ENCODE assay signal across 16 cellular contexts in genomic region chr7:29723599-29723998, GRCh38.
A peak's percentile ranks its signal among the peaks of the same experiment; 100 is the strongest.
DNase-seq lines count a peak whose midpoint lies in the region; TF ChIP-seq lines count a peak whose summit lies in the region.
"Had no signal": no experiment of that assay in that cellular context is flagged by ENCODE, and none has a peak within 500 bp of the region (broad histone marks: within the 10 kb centered on the region; RNA-seq: fewer than 3 reads in every experiment).

No MANE protein-coding gene starts in this region.

- no peaks in the 10 kb centered on the region for H3K79me1 ChIP-seq in mesenchymal stem cell (replicated peaks; ENCODE audit: low read length, poor library complexity, severe bottlenecking)

- H4K91ac ChIP-seq in mesenchymal stem cell (ENCODE audit: low read length) = peak overlapping the region; percentile 94

- peak overlapping the region; percentile 64 for H2AK5ac ChIP-seq in mesenchymal stem cell (ENCODE audit: low read length, severe bottlenecking)

- H3K79me2 ChIP-seq in ACC112 (ENCODE audit: control insufficient read depth, insufficient read depth, low read length, unreplicated experiment) = no peaks in the 10 kb centered on the region

- H2BK15ac ChIP-seq in mesenchymal stem cell (ENCODE audit: low read depth, poor library complexity, severe bottlenecking) = no peak overlapping the region

- peak overlapping the region; percentile 59 for H3K4me2 ChIP-seq in mesenchymal stem cell (ENCODE audit: low read length, poor library complexity, severe bottlenecking)

- H3K4ac ChIP-seq in mesenchymal stem cell (ENCODE audit: low read depth in 1 of 2, low read length in 2 of 2) = no peak overlapping the region

- no peak for TF ChIP-seq CTCF in choroid plexus epithelial cell (conservative IDR thresholded peaks at IDR 0.05; ENCODE audit: low read depth, low read length)
- TF ChIP-seq CTCF in uterus (IDR thresholded peaks at IDR 0.05) = no peak

- H3K4me3 ChIP-seq in ACC112 (ENCODE audit: low read depth, low read length) (peak overlapping the region; percentile 54; the same call in 1 of the 2 replicates), choroid plexus epithelial cell (ENCODE audit: low read depth, low read length) (no peak overlapping the region), mesenchymal stem cell (ENCODE audit: insufficient read depth in 1 of 2, low read depth in 1 of 2, low read length in 2 of 2) (peak overlapping the region in 1 of 2 experiments; percentile 47), uterus (no peak overlapping the region)
- H3K4me3 ChIP-seq: skin epidermis, tibial artery had no signal

- intact Hi-C loops in uterus (cut with DNase I; ENCODE audit: low total_unique reads) = no loop called here

- H4K8ac ChIP-seq in mesenchymal stem cell (ENCODE audit: low read length) = peak overlapping the region; percentile 19

- H3K36me3 ChIP-seq in ACC112 (ENCODE audit: insufficient read depth, low read length) = no peaks in the 10 kb centered on the region
- H3K36me3 ChIP-seq in mesenchymal stem cell (ENCODE audit: control insufficient read depth in 1 of 2, insufficient read depth in 2 of 2, low read depth in 1 of 2, low read length in 2 of 2) = no peaks in the 10 kb centered on the region
- no peaks in the 10 kb centered on the region for H3K36me3 ChIP-seq in uterus
- H3K36me3 ChIP-seq: tibial artery had no signal

- H3K27ac ChIP-seq in ACC112 (ENCODE audit: low read depth, low read length) = 0 out of 2 replicates have a peak overlapping the region, but pooled peaks have one; percentile 19
- H3K27ac ChIP-seq in mesenchymal stem cell (ENCODE audit: low read length, poor library complexity, severe bottlenecking) = peak overlapping the region; percentile 94
- no peak overlapping the region for H3K27ac ChIP-seq in uterus
- H3K27ac ChIP-seq: HL-60, skin epidermis, tibial artery had no signal

- H3K27me3 ChIP-seq in ACC112 (ENCODE audit: insufficient read depth, low read length) (no peaks in the 10 kb centered on the region), mesenchymal stem cell (ENCODE audit: control insufficient read depth in 1 of 2, insufficient read depth in 1 of 2, low read length in 2 of 2) (no peaks in the 10 kb centered on the region), uterus (no peaks in the 10 kb centered on the region)
- H3K27me3 ChIP-seq: tibial artery had no signal

- peak overlapping the region; percentile 72 for H2AFZ ChIP-seq in ACC112 (ENCODE audit: low read length, unreplicated experiment)
- H2AFZ ChIP-seq in mesenchymal stem cell (ENCODE audit: low read depth, low read length) = peak overlapping the region; percentile 1

- H3K18ac ChIP-seq in mesenchymal stem cell (ENCODE audit: low read depth in 1 of 2, low read length in 2 of 2) = peak overlapping the region; percentile 71 to 89

- 31% methylated on average over 5 of the region's 5 CpGs for WGBS in mesenchymal stem cell

- H3K4me1 ChIP-seq in ACC112 (ENCODE audit: control insufficient read depth, insufficient read depth, low read length, unreplicated experiment) = peaks cover 13% of the 10 kb centered on the region
- peaks cover 5% of the 10 kb centered on the region for H3K4me1 ChIP-seq in mesenchymal stem cell (ENCODE audit: control insufficient read depth, insufficient read depth, low read depth, low read length)
- H3K4me1 ChIP-seq in uterus = no peaks in the 10 kb centered on the region
- H3K4me1 ChIP-seq: tibial artery had no signal

- H3K23ac ChIP-seq in mesenchymal stem cell (ENCODE audit: low read length in 2 of 2) = peak overlapping the region in 1 of 2 experiments; percentile 48

- peak overlapping the region; percentile 37 to 97 for H2BK12ac ChIP-seq in mesenchymal stem cell (ENCODE audit: low read length in 2 of 2)

- H2BK5ac ChIP-seq in mesenchymal stem cell (ENCODE audit: low read depth, low read length, poor library complexity, severe bottlenecking) = peak overlapping the region; percentile 61

- peak overlapping the region; percentile 3 for H3K9ac ChIP-seq in mesenchymal stem cell (ENCODE audit: low read length)

- no peak for TF ChIP-seq POLR2A in uterus (IDR thresholded peaks at IDR 0.05)

- H3K14ac ChIP-seq in mesenchymal stem cell (ENCODE audit: low read length in 2 of 2) = no peak overlapping the region

- H2BK120ac ChIP-seq in mesenchymal stem cell (ENCODE audit: low read depth, low read length) = no peak overlapping the region

- DNase-seq in LHCN-M2 (ENCODE audit: low read depth) = peak; percentile 41
- peak; percentile 61 for DNase-seq in choroid plexus epithelial cell (ENCODE audit: low read depth)
- DNase-seq in mesenchymal stem cell = peak; percentile 72
- no peak for DNase-seq in uterus
- DNase-seq in middle frontal gyrus (ENCODE audit: extremely low spot score, low spot score) = no peak
- no peak for DNase-seq in NOMO-1 treated with dmso at 0.1 percent for 144 hours (lab: John Stamatoyannopoulos, UW; ENCODE audit: unreplicated experiment)
- no peak for DNase-seq in NCI-H526 (lab: John Stamatoyannopoulos, UW)
- DNase-seq: DND-41; effector CD4-positive, alpha-beta T cell; NCI-H1092 treated with DMSO at 0.1 percent for 48 hours; NCI-H524; Right ventricle myocardium superior; tibial artery had no signal

- H3K9me3 ChIP-seq in mesenchymal stem cell (ENCODE audit: control insufficient read depth, low read length) = no peaks in the 10 kb centered on the region
- H3K9me3 ChIP-seq in uterus = no peaks in the 10 kb centered on the region
- H3K9me3 ChIP-seq: tibial artery had no signal

Comparison
In these comparisons a context has a peak if more than half of its experiments do, and no peak if none do; other contexts are left out.
1. H3K27ac ChIP-seq: peak in ACC112 (single experiment) and mesenchymal stem cell (single experiment); none in uterus (0 of 2).
2. DNase-seq: peak in LHCN-M2 (single experiment), choroid plexus epithelial cell (single experiment) and mesenchymal stem cell (single experiment); none in uterus (0 of 2), middle frontal gyrus (single experiment), NOMO-1 treated with dmso at 0.1 percent for 144 hours (single experiment) and NCI-H526 (0 of 2).